ENCODE assay signal across 8 cellular contexts in the genomic region with DNA sequence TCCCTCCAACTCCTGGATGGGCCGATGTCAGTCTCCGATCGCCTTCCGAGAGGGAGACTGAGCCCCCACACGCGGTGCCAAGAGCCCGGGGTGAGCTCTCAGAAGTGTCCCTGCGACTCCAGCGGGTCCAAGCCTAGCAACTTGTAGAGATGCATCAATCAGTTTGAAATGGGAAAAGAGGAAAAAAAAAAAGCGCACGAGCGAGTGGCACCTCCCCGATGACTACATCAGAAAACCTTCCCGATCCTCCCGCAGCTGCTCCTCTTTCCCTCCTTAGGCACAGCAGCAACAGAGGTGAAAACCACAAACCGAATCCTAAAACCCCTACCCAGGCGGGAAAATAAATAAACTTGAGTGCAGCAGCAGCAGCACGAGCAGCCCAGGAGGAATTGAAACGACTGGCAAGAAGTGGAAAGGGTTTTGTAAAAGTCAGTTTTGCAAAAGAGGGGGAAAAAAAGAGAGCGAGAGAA. TPM values are rescaled to one million over a fixed set of nuclear protein-coding genes. Genes with fewer than 3 reads are reported as not detected.
DNase-seq lines count a peak whose midpoint lies in the region; ATAC-seq, FAIRE-seq and TF ChIP-seq lines count a peak whose summit lies in the region.

No MANE protein-coding gene starts in this region.

- DNase-seq in A549 (ENCODE audit: low read depth in 1 of 2, low spot score in 1 of 2) (peak; percentile 78 to 82), GM12865 (ENCODE audit: low read depth) (no peak), NCI-H2029 (lab: John Stamatoyannopoulos, UW) (peak; percentile 66), left ventricle myocardium superior (no peak), retinal pigment epithelial cell (ENCODE audit: low read depth) (peak; percentile 45), iPS-NIHi7 (ENCODE audit: extremely low spot score) (no peak), OCI-M2 (lab: John Stamatoyannopoulos, UW; ENCODE audit: unreplicated experiment) (no peak)
- no peak for DNase-seq in activated T-helper 1 cell treated with anti-CD3 and anti-CD28 coated beads, Interleukin-12 subunit alpha, Interleukin-12 subunit beta, Interleukin-2, Interleukin-4 antibody, amounts not matched to agents 30 ng/mL and 10 ng/mL and 1 ng/mL, durations not matched to agents 14 hours and 24 hours and 36 hours (ENCODE audit: low spot score)

- H3K9me3 ChIP-seq in A549 = no peaks in the 10 kb centered on the region

- CTCF ChIA-PET in A549 (lab: Yijun Ruan, JAX) = interaction anchor here (0.6 to 1.1 kb wide), 5 partner anchors 11 to 949 kb away, joined by 3 to 4 read pairs (median 3); no protein-coding TSS in a partner anchor

- H3K4me3 Mint-ChIP-seq in activated T-helper 1 cell treated with anti-CD3 and anti-CD28 coated beads, Interleukin-12 subunit alpha, Interleukin-12 subunit beta, Interleukin-2, Interleukin-4 antibody, amounts not matched to agents 30 ng/mL and 10 ng/mL and 1 ng/mL, durations not matched to agents 14 hours and 24 hours and 36 hours = peak overlapping the region; percentile 72

- H3K4me1 Mint-ChIP-seq in activated T-helper 1 cell treated with anti-CD3 and anti-CD28 coated beads, Interleukin-12 subunit alpha, Interleukin-12 subunit beta, Interleukin-2, Interleukin-4 antibody, amounts not matched to agents 30 ng/mL and 10 ng/mL and 1 ng/mL, durations not matched to agents 14 hours and 24 hours and 36 hours (ENCODE audit: low read depth) = peaks cover 22% of the 10 kb centered on the region

- WGBS in A549 (ENCODE audit: missing lambda C conversion rate) = 1% methylated on average over 20 of the region's 20 CpGs

- TF ChIP-seq CTCF in A549 (IDR thresholded peaks at IDR 0.05) (no peak), GM12865 (IDR thresholded peaks at IDR 0.05; ENCODE audit: insufficient read depth, low read depth, low read length, missing control alignments) (no peak), retinal pigment epithelial cell (conservative IDR thresholded peaks at IDR 0.05; ENCODE audit: low read depth, low read length) (no peak)

- ATAC-seq in A549 = peak; percentile 24 to 34
- ATAC-seq in left ventricle myocardium superior = peak; percentile 0

- POLR2A ChIA-PET in A549 (lab: Yijun Ruan, JAX) = interaction anchor here (0.6 to 1.8 kb wide), 18 partner anchors 11 to 1676 kb away, joined by 3 to 14 read pairs (median 4); partner anchors contain the start of gene FBXL17

- peak overlapping the region; percentile 34 for H3K27ac Mint-ChIP-seq in activated T-helper 1 cell treated with anti-CD3 and anti-CD28 coated beads, Interleukin-12 subunit alpha, Interleukin-12 subunit beta, Interleukin-2, Interleukin-4 antibody, amounts not matched to agents 30 ng/mL and 10 ng/mL and 1 ng/mL, durations not matched to agents 14 hours and 24 hours and 36 hours

- H3K4me3 ChIP-seq in A549 (peak overlapping the region; percentile 69), GM12865 (ENCODE audit: low read depth, low read length) (peak overlapping the region; percentile 90), retinal pigment epithelial cell (ENCODE audit: low read length) (peak overlapping the region; percentile 95)

- peaks cover 24% of the 10 kb centered on the region for H3K4me1 ChIP-seq in A549

- FAIRE-seq in A549 (lab: Jason Lieb, UNC) = no peak

- TF ChIP-seq EP300 in A549 (IDR thresholded peaks at IDR 0.05) = no peak

- H3K36me3 Mint-ChIP-seq in activated T-helper 1 cell treated with anti-CD3 and anti-CD28 coated beads, Interleukin-12 subunit alpha, Interleukin-12 subunit beta, Interleukin-2, Interleukin-4 antibody, amounts not matched to agents 30 ng/mL and 10 ng/mL and 1 ng/mL, durations not matched to agents 14 hours and 24 hours and 36 hours (ENCODE audit: low read depth) = no peaks in the 10 kb centered on the region

- intact Hi-C loops in activated T-helper 1 cell treated with anti-CD3 and anti-CD28 coated beads, Interleukin-12 subunit alpha, Interleukin-12 subunit beta, Interleukin-2, Interleukin-4 antibody, amounts not matched to agents 30 ng/mL and 10 ng/mL and 1 ng/mL, durations not matched to agents 14 hours and 24 hours and 36 hours (cut with micrococcal nuclease) = loop anchor here (2.0 to 10.0 kb wide), 3 partner anchors 99 to 673 kb away; no protein-coding TSS in a partner anchor
- intact Hi-C loops in left ventricle myocardium superior (cut with micrococcal nuclease) = loop anchor here (5.0 kb wide), 1 partner anchor 569 kb away; no protein-coding TSS in a partner anchor

- H3K4me2 ChIP-seq in A549 = peak overlapping the region; percentile 93

- peak overlapping the region; percentile 90 to 99 for H3K27ac ChIP-seq in A549

- 0 out of 5 replicates have a peak, but pooled peaks of 1 of the 2 experiments have one; percentile 3 for TF ChIP-seq RAD21 in A549 (conservative IDR thresholded peaks at IDR 0.05 in 1 of 2, IDR thresholded peaks at IDR 0.05 in 1 of 2)

- peaks cover 63% of the 10 kb centered on the region for H3K27me3 Mint-ChIP-seq in activated T-helper 1 cell treated with anti-CD3 and anti-CD28 coated beads, Interleukin-12 subunit alpha, Interleukin-12 subunit beta, Interleukin-2, Interleukin-4 antibody, amounts not matched to agents 30 ng/mL and 10 ng/mL and 1 ng/mL, durations not matched to agents 14 hours and 24 hours and 36 hours (ENCODE audit: insufficient read depth)

- TF ChIP-seq POLR2A in A549 (IDR thresholded peaks at IDR 0.05; ENCODE audit: low read length) = no peak

- no peaks in the 10 kb centered on the region for H3K9me3 Mint-ChIP-seq in activated T-helper 1 cell treated with anti-CD3 and anti-CD28 coated beads, Interleukin-12 subunit alpha, Interleukin-12 subunit beta, Interleukin-2, Interleukin-4 antibody, amounts not matched to agents 30 ng/mL and 10 ng/mL and 1 ng/mL, durations not matched to agents 14 hours and 24 hours and 36 hours

TF ChIP-seq in A549, 52 proteins besides CTCF, POLR2A, EP300 and RAD21:
- TF ChIP-seq E2F6 (IDR thresholded peaks at IDR 0.05; ENCODE audit: borderline replicate concordance, low read depth) = peak; percentile 59; the same call in 1 of the 2 replicates
- TF ChIP-seq HDAC2 (IDR thresholded peaks at IDR 0.05) = peak; percentile 41; the same call in 1 of the 2 replicates
- no peak for TF ChIP-seq ZSCAN20 (CRISPR knock-in tag; IDR thresholded peaks at IDR 0.05)
- 0 out of 2 replicates have a peak, but pooled peaks have one; percentile 23 for TF ChIP-seq MYC (IDR thresholded peaks at IDR 0.05; ENCODE audit: borderline replicate concordance, low read length)

RNA-seq across cellular contexts. Expression of gene EFNA5, which starts 1.0 kb away (rescaled TPM):
- polyA plus RNA-seq in A549 (2011; rRNA removed) = 20.7 and 27.0 TPM in 2 replicates
- 3.5 and 4.6 TPM in 2 replicates for polyA plus RNA-seq in A549 (2012; cell fraction: cytosol; rRNA removed)
- 9.0 and 14.4 TPM in 2 replicates for polyA plus RNA-seq in A549 (2012; cell fraction: nucleus; rRNA removed)
- 8.1 to 10.6 TPM (median 8.5 TPM) in 3 replicates for polyA plus RNA-seq in A549 (2017; fragmentation: RNase III; extraction: RNeasy Plus Mini Kit Qiagen cat#74134 plus additional on column Dnase treatment)
- polyA minus RNA-seq in A549 (2011; rRNA and poly(A)+ RNA removed) = 34.5 and 44.5 TPM in 2 replicates
- total RNA-seq in activated T-helper 1 cell treated with anti-CD3 and anti-CD28 coated beads, Interleukin-12 subunit alpha, Interleukin-12 subunit beta, Interleukin-2, Interleukin-4 antibody, amounts not matched to agents 30 ng/mL and 10 ng/mL and 1 ng/mL, durations not matched to agents 14 hours and 24 hours and 36 hours = not detected in 2 replicates
- 36.4 TPM for total RNA-seq in left ventricle myocardium superior

Comparison
In these comparisons a context has a peak if more than half of its experiments do, and no peak if none do; other contexts are left out.
1. DNase-seq: peak in A549 (2 of 2), NCI-H2029 (single experiment) and retinal pigment epithelial cell (single experiment); none in GM12865 (single experiment), activated T-helper 1 cell treated with anti-CD3 and anti-CD28 coated beads, Interleukin-12 subunit alpha, Interleukin-12 subunit beta, Interleukin-2, Interleukin-4 antibody, amounts not matched to agents 30 ng/mL and 10 ng/mL and 1 ng/mL, durations not matched to agents 14 hours and 24 hours and 36 hours (single experiment), left ventricle myocardium superior (single experiment), iPS-NIHi7 (single experiment) and OCI-M2 (single experiment).
2. RNA of gene EFNA5, which starts 1.0 kb away (total RNA-seq): 36.4 TPM in left ventricle myocardium superior (single experiment); not detected in activated T-helper 1 cell treated with anti-CD3 and anti-CD28 coated beads, Interleukin-12 subunit alpha, Interleukin-12 subunit beta, Interleukin-2, Interleukin-4 antibody, amounts not matched to agents 30 ng/mL and 10 ng/mL and 1 ng/mL, durations not matched to agents 14 hours and 24 hours and 36 hours; every median in the first group is over 10 times any median in the second.
3. Peak in every context shown above with its lines, with median percentiles within 50 percentile points of each other: H3K4me3 ChIP-seq.